18 cellular contexts compared by ENCODE assay signal in genomic region chr13:28338742-28339141, GRCh38.
A peak's percentile ranks its signal among the peaks of the same experiment; 100 is the strongest.
DNase-seq lines count a peak whose midpoint lies in the region; ATAC-seq and TF ChIP-seq lines count a peak whose summit lies in the region.
"Had no signal": no experiment of that assay in that cellular context is flagged by ENCODE, and none has a peak within 500 bp of the region (broad histone marks: within the 10 kb centered on the region; RNA-seq: fewer than 3 reads in every experiment).

No MANE protein-coding gene starts in this region.

- peak overlapping the region; percentile 20 for H3K4me3 Mint-ChIP-seq in endothelial cell (ENCODE audit: unreplicated experiment)

- H3K27me3 ChIP-seq in Karpas-422 (ENCODE audit: low read length), result no peaks in the 10 kb centered on the region
- no peaks in the 10 kb centered on the region for H3K27me3 ChIP-seq in gastrocnemius medialis
- H3K27me3 ChIP-seq: BLaER1 had no signal

- H3K4me3 ChIP-seq in HEK293 (ENCODE audit: low read depth, low read length) (no peak overlapping the region), Karpas-422 (ENCODE audit: low read length) (no peak overlapping the region), gastrocnemius medialis (no peak overlapping the region)
- H3K4me3 ChIP-seq: BLaER1 had no signal

- H4K20me1 ChIP-seq in Karpas-422 (ENCODE audit: insufficient read depth, low read depth, low read length), result no peaks in the 10 kb centered on the region
- H4K20me1 ChIP-seq: BLaER1 had no signal

- no peaks in the 10 kb centered on the region for H3K79me2 ChIP-seq in Karpas-422 (ENCODE audit: low read length)

- H3K9me3 Mint-ChIP-seq in endothelial cell (ENCODE audit: unreplicated experiment), result no peaks in the 10 kb centered on the region
- H3K9me3 Mint-ChIP-seq: CD4-positive, alpha-beta memory T cell had no signal

- CTCF ChIA-PET in HEK293 (lab: Yijun Ruan, JAX), result no interaction called here

- no peak overlapping the region for H3K9ac ChIP-seq in Karpas-422 (ENCODE audit: low read length)
- H3K9ac ChIP-seq: BLaER1 had no signal

- POLR2A ChIA-PET in HEK293 (lab: Yijun Ruan, JAX), result no interaction called here

- H3K36me3 Mint-ChIP-seq in endothelial cell (ENCODE audit: low read depth, unreplicated experiment), result peaks cover 69% of the 10 kb centered on the region
- H3K36me3 Mint-ChIP-seq: CD4-positive, alpha-beta memory T cell had no signal

- H3K4me1 ChIP-seq in HEK293 (ENCODE audit: control insufficient read depth, insufficient read depth, low read length) (peaks cover 23% of the 10 kb centered on the region), Karpas-422 (ENCODE audit: low read length) (no peaks in the 10 kb centered on the region), gastrocnemius medialis (peaks cover 11 to 13% of the 10 kb centered on the region in 2 donors)

- TF ChIP-seq CTCF in HEK293 (tag by site-specific recombination; IDR thresholded peaks at IDR 0.05) (no peak), endothelial cell (IDR thresholded peaks at IDR 0.05; ENCODE audit: unreplicated experiment) (no peak), gastrocnemius medialis (IDR thresholded peaks at IDR 0.05 in 4 of 5, conservative IDR thresholded peaks at IDR 0.05 in 1 of 5) (no peak)

- H2AFZ ChIP-seq in Karpas-422 (ENCODE audit: low read length), result no peak overlapping the region

- H3K36me3 ChIP-seq in HEK293 (ENCODE audit: control insufficient read depth in 2 of 2, insufficient read depth in 1 of 2, low read length in 2 of 2) (no peaks in the 10 kb centered on the region), Karpas-422 (ENCODE audit: insufficient read depth, low read length) (no peaks in the 10 kb centered on the region), gastrocnemius medialis (no peaks in the 10 kb centered on the region)

- intact Hi-C loops in gastrocnemius medialis (cut with DNase I; ENCODE audit: low total_unique reads), result no loop called here

- H3K27ac ChIP-seq in HEK293 (ENCODE audit: extremely low read depth, low read depth, low read length) (no peak overlapping the region), Karpas-422 (ENCODE audit: low read length) (no peak overlapping the region), gastrocnemius medialis (peak overlapping the region in 3 of 4 donors; percentile 45 to 54 (median 50))
- H3K27ac ChIP-seq: BLaER1 had no signal

- peaks cover 54% of the 10 kb centered on the region for H3K4me1 Mint-ChIP-seq in endothelial cell (ENCODE audit: unreplicated experiment)

- in situ Hi-C loops in gastrocnemius medialis (cut with MboI; ENCODE audit: low sequenced_read_pairs in 4 of 4), result loop anchor here in 1 of 4 donors (25.0 kb wide), 1 partner anchor 449 kb away; no protein-coding TSS in a partner anchor

- H3K27me3 Mint-ChIP-seq in endothelial cell (ENCODE audit: unreplicated experiment), result peaks cover 8% of the 10 kb centered on the region

- H3K27ac Mint-ChIP-seq in endothelial cell (ENCODE audit: unreplicated experiment), result no peak overlapping the region
- H3K27ac Mint-ChIP-seq: CD4-positive, alpha-beta memory T cell had no signal

- no peaks in the 10 kb centered on the region for H3K9me3 ChIP-seq in HEK293 (ENCODE audit: control insufficient read depth, insufficient read depth, low read depth, low read length)
- no peaks in the 10 kb centered on the region for H3K9me3 ChIP-seq in Karpas-422 (ENCODE audit: low read length)
- no peaks in the 10 kb centered on the region for H3K9me3 ChIP-seq in gastrocnemius medialis
- H3K9me3 ChIP-seq: BLaER1 had no signal

- H3K9me2 ChIP-seq in Karpas-422 (replicated peaks; ENCODE audit: insufficient read depth, low read length), result no peaks in the 10 kb centered on the region

- TF ChIP-seq POLR2A in gastrocnemius medialis (IDR thresholded peaks at IDR 0.05), result no peak

- ATAC-seq in gastrocnemius medialis, result no peak
- ATAC-seq: HCT116 had no signal

- H3K4me2 ChIP-seq in Karpas-422 (ENCODE audit: low read depth, low read length, poor library complexity, severe bottlenecking), result no peak overlapping the region
- H3K4me2 ChIP-seq: BLaER1 had no signal

- DNase-seq in Karpas-422 (peak; percentile 11), endothelial cell (ENCODE audit: low spot score) (no peak), gastrocnemius medialis (no peak), medulla oblongata (ENCODE audit: extremely low spot score) (no peak), SW 1271 (lab: John Stamatoyannopoulos, UW) (no peak)
- DNase-seq in effector CD4-positive, alpha-beta T cell, result no peak
- DNase-seq: CD4-positive, alpha-beta memory T cell; DMS79; GOT3; NCI-H1092 treated with DMSO at 0.1 percent for 48 hours; NCI-H146; NCI-H2029 treated with DMSO at 0.1 percent for 48 hours; NCI-H2171; NCI-H446 treated with DMSO at 0.1 percent for 48 hours; SHP77 treated with DMSO at 0.1 percent for 48 hours had no signal

TF ChIP-seq in HEK293, 187 proteins besides CTCF, POLR2A, EP300 and RAD21:
- TF ChIP-seq SCRT2 (tag by site-specific recombination; IDR thresholded peaks at IDR 0.05) (peak; percentile 50; the same call in 1 of the 2 replicates), ZNF174 (tag by site-specific recombination; IDR thresholded peaks at IDR 0.05) (no peak), ZBTB48 (tag by site-specific recombination; IDR thresholded peaks at IDR 0.05) (no peak), GFI1B (tag by site-specific recombination; IDR thresholded peaks at IDR 0.05) (no peak)
TF ChIP-seq in HEK293: peak in this region for 1.

Comparison
In these comparisons a context has a peak if more than half of its experiments do, and no peak if none do; other contexts are left out.
1. H3K27ac ChIP-seq: peak in gastrocnemius medialis (3 of 4); none in HEK293 (single experiment) and Karpas-422 (single experiment).